1 cellular context compared by ENCODE assay signal in the genomic region with DNA sequence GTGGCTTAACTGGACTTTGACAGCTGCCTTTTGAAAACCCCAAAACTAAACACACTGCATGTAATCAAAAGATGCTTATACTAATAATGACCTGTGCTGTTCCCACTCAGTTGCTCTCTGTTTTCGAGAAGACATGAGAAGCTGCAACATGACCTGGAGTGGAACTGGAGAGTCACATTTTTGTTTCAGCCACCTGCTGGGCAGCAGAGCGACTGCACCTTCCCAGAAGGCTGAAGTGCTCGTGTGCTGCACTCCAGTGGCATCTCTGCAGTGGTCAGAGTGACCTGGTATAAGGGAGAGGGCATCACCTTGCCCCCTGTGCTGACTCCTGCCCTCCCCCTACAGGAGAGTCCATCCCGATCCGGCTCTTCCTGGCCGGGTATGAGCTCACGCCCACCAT.
TF ChIP-seq lines count a peak whose summit lies in the region.

No MANE protein-coding gene starts in this region.

TF ChIP-seq in K562, 482 proteins besides CTCF, POLR2A, EP300 and RAD21:
- TF ChIP-seq CBFA2T3 (IDR thresholded peaks at IDR 0.05) (no peak), FOXP1 (CRISPR knock-in tag; IDR thresholded peaks at IDR 0.05) (no peak), MTA3 (IDR thresholded peaks at IDR 0.05; ENCODE audit: borderline replicate concordance) (no peak), ZNF239 (CRISPR knock-in tag; IDR thresholded peaks at IDR 0.05) (no peak), CREBBP (IDR thresholded peaks at IDR 0.05; ENCODE audit: low read depth, low read length) (no peak), ZNF3 (CRISPR knock-in tag; IDR thresholded peaks at IDR 0.05) (no peak), ESRRB (CRISPR knock-in tag; IDR thresholded peaks at IDR 0.05; ENCODE audit: borderline replicate concordance) (no peak), ZNF77 (CRISPR knock-in tag; IDR thresholded peaks at IDR 0.05) (no peak), NFATC3 (IDR thresholded peaks at IDR 0.05) (no peak), ZNF584 (CRISPR knock-in tag; IDR thresholded peaks at IDR 0.05; ENCODE audit: low read depth) (no peak), TCFL5 (CRISPR knock-in tag; conservative IDR thresholded peaks at IDR 0.05) (no peak), HMGN3 (IDR thresholded peaks at IDR 0.05; ENCODE audit: borderline replicate concordance, extremely low read depth, insufficient read length, low read depth, low read length) (no peak)
- TF ChIP-seq, protein P1, sequence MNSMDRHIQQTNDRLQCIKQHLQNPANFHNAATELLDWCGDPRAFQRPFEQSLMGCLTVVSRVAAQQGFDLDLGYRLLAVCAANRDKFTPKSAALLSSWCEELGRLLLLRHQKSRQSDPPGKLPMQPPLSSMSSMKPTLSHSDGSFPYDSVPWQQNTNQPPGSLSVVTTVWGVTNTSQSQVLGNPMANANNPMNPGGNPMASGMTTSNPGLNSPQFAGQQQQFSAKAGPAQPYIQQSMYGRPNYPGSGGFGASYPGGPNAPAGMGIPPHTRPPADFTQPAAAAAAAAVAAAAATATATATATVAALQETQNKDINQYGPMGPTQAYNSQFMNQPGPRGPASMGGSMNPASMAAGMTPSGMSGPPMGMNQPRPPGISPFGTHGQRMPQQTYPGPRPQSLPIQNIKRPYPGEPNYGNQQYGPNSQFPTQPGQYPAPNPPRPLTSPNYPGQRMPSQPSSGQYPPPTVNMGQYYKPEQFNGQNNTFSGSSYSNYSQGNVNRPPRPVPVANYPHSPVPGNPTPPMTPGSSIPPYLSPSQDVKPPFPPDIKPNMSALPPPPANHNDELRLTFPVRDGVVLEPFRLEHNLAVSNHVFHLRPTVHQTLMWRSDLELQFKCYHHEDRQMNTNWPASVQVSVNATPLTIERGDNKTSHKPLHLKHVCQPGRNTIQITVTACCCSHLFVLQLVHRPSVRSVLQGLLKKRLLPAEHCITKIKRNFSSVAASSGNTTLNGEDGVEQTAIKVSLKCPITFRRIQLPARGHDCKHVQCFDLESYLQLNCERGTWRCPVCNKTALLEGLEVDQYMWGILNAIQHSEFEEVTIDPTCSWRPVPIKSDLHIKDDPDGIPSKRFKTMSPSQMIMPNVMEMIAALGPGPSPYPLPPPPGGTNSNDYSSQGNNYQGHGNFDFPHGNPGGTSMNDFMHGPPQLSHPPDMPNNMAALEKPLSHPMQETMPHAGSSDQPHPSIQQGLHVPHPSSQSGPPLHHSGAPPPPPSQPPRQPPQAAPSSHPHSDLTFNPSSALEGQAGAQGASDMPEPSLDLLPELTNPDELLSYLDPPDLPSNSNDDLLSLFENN (IDR thresholded peaks at IDR 0.05; ENCODE audit: low read depth in 2 of 2, low read length in 2 of 2): no peak
- TF ChIP-seq, protein P2, sequence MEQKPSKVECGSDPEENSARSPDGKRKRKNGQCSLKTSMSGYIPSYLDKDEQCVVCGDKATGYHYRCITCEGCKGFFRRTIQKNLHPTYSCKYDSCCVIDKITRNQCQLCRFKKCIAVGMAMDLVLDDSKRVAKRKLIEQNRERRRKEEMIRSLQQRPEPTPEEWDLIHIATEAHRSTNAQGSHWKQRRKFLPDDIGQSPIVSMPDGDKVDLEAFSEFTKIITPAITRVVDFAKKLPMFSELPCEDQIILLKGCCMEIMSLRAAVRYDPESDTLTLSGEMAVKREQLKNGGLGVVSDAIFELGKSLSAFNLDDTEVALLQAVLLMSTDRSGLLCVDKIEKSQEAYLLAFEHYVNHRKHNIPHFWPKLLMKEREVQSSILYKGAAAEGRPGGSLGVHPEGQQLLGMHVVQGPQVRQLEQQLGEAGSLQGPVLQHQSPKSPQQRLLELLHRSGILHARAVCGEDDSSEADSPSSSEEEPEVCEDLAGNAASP (IDR thresholded peaks at IDR 0.05): no peak
- TF ChIP-seq, protein P3, sequence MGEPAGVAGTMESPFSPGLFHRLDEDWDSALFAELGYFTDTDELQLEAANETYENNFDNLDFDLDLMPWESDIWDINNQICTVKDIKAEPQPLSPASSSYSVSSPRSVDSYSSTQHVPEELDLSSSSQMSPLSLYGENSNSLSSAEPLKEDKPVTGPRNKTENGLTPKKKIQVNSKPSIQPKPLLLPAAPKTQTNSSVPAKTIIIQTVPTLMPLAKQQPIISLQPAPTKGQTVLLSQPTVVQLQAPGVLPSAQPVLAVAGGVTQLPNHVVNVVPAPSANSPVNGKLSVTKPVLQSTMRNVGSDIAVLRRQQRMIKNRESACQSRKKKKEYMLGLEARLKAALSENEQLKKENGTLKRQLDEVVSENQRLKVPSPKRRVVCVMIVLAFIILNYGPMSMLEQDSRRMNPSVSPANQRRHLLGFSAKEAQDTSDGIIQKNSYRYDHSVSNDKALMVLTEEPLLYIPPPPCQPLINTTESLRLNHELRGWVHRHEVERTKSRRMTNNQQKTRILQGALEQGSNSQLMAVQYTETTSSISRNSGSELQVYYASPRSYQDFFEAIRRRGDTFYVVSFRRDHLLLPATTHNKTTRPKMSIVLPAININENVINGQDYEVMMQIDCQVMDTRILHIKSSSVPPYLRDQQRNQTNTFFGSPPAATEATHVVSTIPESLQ (CRISPR knock-in tag; IDR thresholded peaks at IDR 0.05): no peak
- TF ChIP-seq, protein P4, sequence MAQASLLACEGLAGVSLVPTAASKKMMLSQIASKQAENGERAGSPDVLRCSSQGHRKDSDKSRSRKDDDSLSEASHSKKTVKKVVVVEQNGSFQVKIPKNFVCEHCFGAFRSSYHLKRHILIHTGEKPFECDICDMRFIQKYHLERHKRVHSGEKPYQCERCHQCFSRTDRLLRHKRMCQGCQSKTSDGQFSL (CRISPR knock-in tag; IDR thresholded peaks at IDR 0.05): no peak
- TF ChIP-seq, protein P4 (tag; IDR thresholded peaks at IDR 0.05): no peak
